Comparison of ENCODE assay signal across 19 cellular contexts in the genomic region with DNA sequence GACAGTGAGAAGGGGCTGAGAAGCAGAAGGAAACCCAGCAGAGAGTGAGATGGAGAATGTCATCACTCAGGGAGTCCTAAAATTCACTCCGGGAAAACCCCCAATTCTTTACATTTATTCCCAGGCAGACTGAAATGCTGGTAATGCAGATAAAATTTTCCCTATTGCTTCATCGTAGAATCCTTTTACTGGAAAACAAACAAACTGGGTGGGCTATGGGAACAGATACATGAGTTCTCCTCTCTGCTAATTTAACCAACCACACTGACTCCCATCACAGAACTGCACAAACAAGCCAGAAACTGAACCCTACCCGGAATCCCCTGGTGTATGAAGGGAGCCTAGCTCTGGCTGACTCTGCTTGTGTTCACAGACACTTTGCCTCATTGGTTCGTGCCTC. TPM values are rescaled to one million over a fixed set of nuclear protein-coding genes. Genes with fewer than 3 reads are reported as not detected.
A peak's percentile ranks its signal among the peaks of the same experiment; 100 is the strongest.
DNase-seq lines count a peak whose midpoint lies in the region; ATAC-seq and TF ChIP-seq lines count a peak whose summit lies in the region.
"Had no signal": no experiment of that assay in that cellular context is flagged by ENCODE, and none has a peak within 500 bp of the region (broad histone marks: within the 10 kb centered on the region; RNA-seq: fewer than 3 reads in every experiment).

No MANE protein-coding gene starts in this region.

- intact Hi-C loops in esophagus muscularis mucosa (cut with DNase I) = loop anchor here (5.0 kb wide), 1 partner anchor 137 kb away; no protein-coding TSS in a partner anchor

- H3K9me3 ChIP-seq in adipocyte (ENCODE audit: control insufficient read depth, low read length) (no peaks in the 10 kb centered on the region), esophagus muscularis mucosa (no peaks in the 10 kb centered on the region)

- TF ChIP-seq POLR2A in esophagus muscularis mucosa (IDR thresholded peaks at IDR 0.05; ENCODE audit: low read depth) = no peak

- H3K4me1 ChIP-seq in ACC112 (ENCODE audit: control insufficient read depth, insufficient read depth, low read length, unreplicated experiment) (peaks cover 51% of the 10 kb centered on the region), adipocyte (ENCODE audit: control insufficient read depth, insufficient read depth, low read length) (peaks cover 35% of the 10 kb centered on the region), esophagus muscularis mucosa (peaks cover 26 to 47% (median 28%) of the 10 kb centered on the region in 4 donors)

- peak overlapping the region; percentile 98 for H3K27ac ChIP-seq in ACC112 (ENCODE audit: low read depth, low read length)
- H3K27ac ChIP-seq in esophagus muscularis mucosa (replicated peaks in 1 of 4) = peak overlapping the region; percentile 42 to 61 (median 56)

- TF ChIP-seq CTCF in esophagus muscularis mucosa (IDR thresholded peaks at IDR 0.05) (no peak), omental fat pad (IDR thresholded peaks at IDR 0.05) (no peak)

- TF ChIP-seq EP300 in esophagus muscularis mucosa (IDR thresholded peaks at IDR 0.05) = no peak

- ATAC-seq in omental fat pad (ENCODE audit: low FRiP score) (peak; percentile 37), HG02840 (IDR thresholded peaks at IDR 0.05; ENCODE audit: low FRiP score, unreplicated experiment) (no peak)
- ATAC-seq: effector memory CD8-positive, alpha-beta T cell; stimulated activated naive CD8-positive, alpha-beta T cell treated with anti-CD3 and anti-CD28 coated beads, Interleukin-15, amount 100 ng/mL, for 72 hours had no signal

- H2AFZ ChIP-seq in ACC112 (ENCODE audit: low read length, unreplicated experiment) = no peak overlapping the region

- peaks cover 20% of the 10 kb centered on the region; the same call in 1 of the 2 replicates for H3K36me3 ChIP-seq in ACC112 (ENCODE audit: insufficient read depth, low read length)
- peaks cover 60% of the 10 kb centered on the region for H3K36me3 ChIP-seq in adipocyte (ENCODE audit: control insufficient read depth, insufficient read depth, low read length, severe bottlenecking)
- peaks cover 4 to 58% (median 31%) of the 10 kb centered on the region in 4 donors for H3K36me3 ChIP-seq in esophagus muscularis mucosa

- 53% methylated on average over 3 of the region's 4 CpGs for WGBS in esophagus muscularis mucosa

- DNase-seq in adipocyte (ENCODE audit: low read depth) (peak; percentile 75), esophagus muscularis mucosa (ENCODE audit: extremely low spot score) (no peak), omental fat pad (ENCODE audit: low spot score) (no peak), HPDE6-E6E7 (ENCODE audit: extremely low spot score) (no peak), activated gamma-delta T cell treated with Interleukin-2 at 50 U/mL for 16 hours (no peak)
- DNase-seq in central memory CD4-positive, alpha-beta T cell = no peak
- DNase-seq: CD8-positive, alpha-beta memory T cell; effector memory CD8-positive, alpha-beta T cell; GDM1; Karpas-422; NCI-H1417; NCI-H446; spleen; stimulated activated naive CD8-positive, alpha-beta T cell treated with anti-CD3 and anti-CD28 coated beads, Interleukin-15, amount 100 ng/mL, for 72 hours had no signal

- H3K9ac ChIP-seq in adipocyte (ENCODE audit: low read length) = peak overlapping the region; percentile 23

- H3K4me3 ChIP-seq in ACC112 (ENCODE audit: low read depth, low read length) = no peak overlapping the region
- peak overlapping the region; percentile 6 for H3K4me3 ChIP-seq in adipocyte (ENCODE audit: low read length)
- no peak overlapping the region for H3K4me3 ChIP-seq in esophagus muscularis mucosa
- H3K4me3 ChIP-seq: spleen had no signal

- H3K27me3 ChIP-seq in ACC112 (ENCODE audit: insufficient read depth, low read length) (no peaks in the 10 kb centered on the region), adipocyte (replicated peaks; ENCODE audit: control insufficient read depth, insufficient read depth, low read length) (no peaks in the 10 kb centered on the region), esophagus muscularis mucosa (no peaks in the 10 kb centered on the region)
- H3K27me3 ChIP-seq: spleen had no signal

- peaks cover 19% of the 10 kb centered on the region for H3K79me2 ChIP-seq in ACC112 (ENCODE audit: control insufficient read depth, insufficient read depth, low read length, unreplicated experiment)

RNA-seq across cellular contexts. Expression of a gene that starts 20.9 kb away (rescaled TPM):
- total RNA-seq in esophagus muscularis mucosa (10 to 100 TPM; 40.6 to 70.6 (median 61.9) TPM), omental fat pad (10 to 100 TPM; 44.5 to 78.0 (median 49.0) TPM)

RNA-seq across cellular contexts. Expression of a gene that starts 27.2 kb away (rescaled TPM):
- total RNA-seq in esophagus muscularis mucosa (under 1 TPM in 1 of 4 donors, not detected in 3; 0.84 TPM), omental fat pad (not detected)
- total RNA-seq: A673; activated CD8-positive, alpha-beta memory T cell treated with anti-CD3 and anti-CD28 coated beads for 36 hours; activated T-helper 2 cell treated with anti-CD3 and anti-CD28 coated beads, Interferon-gamma antibody, Interleukin-2, Interleukin-4, amounts not matched to agents 10 μg/mL and 5 μg/mL and 100 μg/mL, durations not matched to agents 14 hours and 24 hours and 36 hours; CD8-positive, alpha-beta memory T cell had no signal
